8 cellular contexts compared by ENCODE assay signal in the genomic region with DNA sequence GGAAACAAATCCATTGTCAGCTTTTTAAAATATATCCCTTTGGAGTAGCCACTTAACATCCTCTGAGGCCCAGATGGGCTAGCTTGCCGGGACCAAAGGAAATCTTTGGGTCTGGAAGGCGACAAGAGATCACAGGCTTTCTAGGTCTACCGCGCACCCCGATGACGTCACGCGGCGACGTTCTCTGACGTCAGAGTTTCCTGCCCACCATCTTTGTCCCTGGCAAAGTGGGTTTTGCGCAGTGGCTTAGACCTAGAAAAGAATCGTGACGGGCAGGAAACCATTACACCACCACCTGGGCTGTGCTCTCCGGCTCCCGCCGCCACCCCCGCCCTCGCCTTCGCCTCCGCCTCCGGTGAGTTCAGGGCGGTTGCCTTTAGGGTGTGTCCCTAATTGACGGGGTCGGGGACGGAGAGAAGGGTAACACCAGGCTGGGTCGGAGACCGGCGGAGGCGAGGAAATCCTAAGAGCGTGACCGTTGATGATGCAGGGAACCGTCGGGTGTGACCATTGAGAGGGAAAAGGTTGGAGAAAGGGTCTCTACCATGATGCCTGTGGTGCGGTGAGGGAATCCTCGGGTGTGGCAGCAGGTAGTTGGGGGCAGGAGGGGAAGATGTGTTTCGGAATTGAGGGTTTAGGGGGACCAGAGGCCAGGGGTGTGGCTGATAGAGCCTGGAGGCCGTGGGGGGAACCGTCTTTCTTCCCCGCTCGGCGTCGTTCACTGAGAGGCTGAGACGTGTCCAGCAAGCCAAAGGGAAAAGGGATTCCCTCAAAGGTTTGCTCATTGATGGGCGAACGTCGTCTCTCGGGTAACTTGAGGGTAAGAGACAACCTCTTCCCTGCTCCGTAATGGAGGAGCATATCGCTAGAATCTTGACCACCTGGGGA. TPM values are rescaled to one million over a fixed set of nuclear protein-coding genes. Genes with fewer than 3 reads are reported as not detected.
DNase-seq lines count a peak whose midpoint lies in the region; ATAC-seq lines count a peak whose summit lies in the region.

TSS of gene AP2B1 (plus strand) at position 249 of the 888 bp plus-strand sequence. CDS start 6,709 bp downstream, outside the sequence.

- intact Hi-C loops in activated T-helper 1 cell treated with anti-CD3 and anti-CD28 coated beads, Interleukin-12 subunit alpha, Interleukin-12 subunit beta, Interleukin-2, Interleukin-4 antibody, amounts not matched to agents 30 ng/mL and 10 ng/mL and 1 ng/mL, durations not matched to agents 14 hours and 24 hours and 36 hours (cut with micrococcal nuclease), result loop anchor here (1.0 to 5.0 kb wide), 9 partner anchors 9 to 415 kb away; partner anchors contain the start of genes PEX12, SLFN12L, SLFN13 and TAF15

- DNase-seq in DMS79 treated with DMSO at 0.1 percent for 48 hours (lab: John Stamatoyannopoulos, UW) (peak; percentile 95), Kasumi-1 (lab: John Stamatoyannopoulos, UW) (peak; percentile 88 to 89), RPMI7951 (ENCODE audit: low read depth) (peak; percentile 90), fibroblast of gingiva (ENCODE audit: low read depth) (peak; percentile 97), naive B cell (peak; percentile 97)
- peak; percentile 96 for DNase-seq in activated T-helper 1 cell treated with anti-CD3 and anti-CD28 coated beads, Interleukin-12 subunit alpha, Interleukin-12 subunit beta, Interleukin-2, Interleukin-4 antibody, amounts not matched to agents 30 ng/mL and 10 ng/mL and 1 ng/mL, durations not matched to agents 14 hours and 24 hours and 36 hours (ENCODE audit: low spot score)

- ATAC-seq in GM21825 (IDR thresholded peaks at IDR 0.05; ENCODE audit: unreplicated experiment), result peak; percentile 86
- peak; percentile 97 for ATAC-seq in naive B cell (ENCODE audit: low read depth in 2 of 2)
- peak; percentile 98 for ATAC-seq in stimulated activated memory B cell treated with anti-CD40 and anti-IgM and Interleukin-4, amounts not matched to agents 10 μg/mL and 1 μg/mL and 100 μg/mL, for 72 hours

- peaks cover 3% of the 10 kb centered on the region for H3K27me3 Mint-ChIP-seq in activated T-helper 1 cell treated with anti-CD3 and anti-CD28 coated beads, Interleukin-12 subunit alpha, Interleukin-12 subunit beta, Interleukin-2, Interleukin-4 antibody, amounts not matched to agents 30 ng/mL and 10 ng/mL and 1 ng/mL, durations not matched to agents 14 hours and 24 hours and 36 hours (ENCODE audit: insufficient read depth)
- H3K27me3 Mint-ChIP-seq in naive B cell, result peaks cover 0 to 17% (median 7%) of the 10 kb centered on the region in 3 donors
- H3K27me3 Mint-ChIP-seq in stimulated activated memory B cell treated with anti-CD40 and anti-IgM and Interleukin-4, amounts not matched to agents 10 μg/mL and 1 μg/mL and 100 μg/mL, for 72 hours, result no peaks in the 10 kb centered on the region

- H3K4me3 Mint-ChIP-seq in activated T-helper 1 cell treated with anti-CD3 and anti-CD28 coated beads, Interleukin-12 subunit alpha, Interleukin-12 subunit beta, Interleukin-2, Interleukin-4 antibody, amounts not matched to agents 30 ng/mL and 10 ng/mL and 1 ng/mL, durations not matched to agents 14 hours and 24 hours and 36 hours, result peak within 1 kb of the TSS; percentile 94
- H3K4me3 Mint-ChIP-seq in naive B cell, result peak within 1 kb of the TSS; percentile 90 to 100 (median 98)
- H3K4me3 Mint-ChIP-seq in stimulated activated memory B cell treated with anti-CD40 and anti-IgM and Interleukin-4, amounts not matched to agents 10 μg/mL and 1 μg/mL and 100 μg/mL, for 72 hours, result peak within 1 kb of the TSS; percentile 91

- peaks cover 3% of the 10 kb centered on the region for H3K36me3 Mint-ChIP-seq in activated T-helper 1 cell treated with anti-CD3 and anti-CD28 coated beads, Interleukin-12 subunit alpha, Interleukin-12 subunit beta, Interleukin-2, Interleukin-4 antibody, amounts not matched to agents 30 ng/mL and 10 ng/mL and 1 ng/mL, durations not matched to agents 14 hours and 24 hours and 36 hours (ENCODE audit: low read depth)
- peaks cover 0 to 7% of the 10 kb centered on the region in 2 donors for H3K36me3 Mint-ChIP-seq in naive B cell
- peaks cover 6% of the 10 kb centered on the region for H3K36me3 Mint-ChIP-seq in stimulated activated memory B cell treated with anti-CD40 and anti-IgM and Interleukin-4, amounts not matched to agents 10 μg/mL and 1 μg/mL and 100 μg/mL, for 72 hours

- peak within 1 kb of the TSS; percentile 96 for H3K27ac Mint-ChIP-seq in activated T-helper 1 cell treated with anti-CD3 and anti-CD28 coated beads, Interleukin-12 subunit alpha, Interleukin-12 subunit beta, Interleukin-2, Interleukin-4 antibody, amounts not matched to agents 30 ng/mL and 10 ng/mL and 1 ng/mL, durations not matched to agents 14 hours and 24 hours and 36 hours
- H3K27ac Mint-ChIP-seq in naive B cell, result peak within 1 kb of the TSS; percentile 95 to 99 (median 98)
- H3K27ac Mint-ChIP-seq in stimulated activated memory B cell treated with anti-CD40 and anti-IgM and Interleukin-4, amounts not matched to agents 10 μg/mL and 1 μg/mL and 100 μg/mL, for 72 hours, result peak within 1 kb of the TSS; percentile 98

- H3K4me1 Mint-ChIP-seq in activated T-helper 1 cell treated with anti-CD3 and anti-CD28 coated beads, Interleukin-12 subunit alpha, Interleukin-12 subunit beta, Interleukin-2, Interleukin-4 antibody, amounts not matched to agents 30 ng/mL and 10 ng/mL and 1 ng/mL, durations not matched to agents 14 hours and 24 hours and 36 hours (ENCODE audit: low read depth), result peaks cover 38% of the 10 kb centered on the region
- peaks cover 14 to 43% (median 26%) of the 10 kb centered on the region in 3 donors for H3K4me1 Mint-ChIP-seq in naive B cell
- H3K4me1 Mint-ChIP-seq in stimulated activated memory B cell treated with anti-CD40 and anti-IgM and Interleukin-4, amounts not matched to agents 10 μg/mL and 1 μg/mL and 100 μg/mL, for 72 hours, result peaks cover 39% of the 10 kb centered on the region

- no peaks in the 10 kb centered on the region for H3K9me3 Mint-ChIP-seq in activated T-helper 1 cell treated with anti-CD3 and anti-CD28 coated beads, Interleukin-12 subunit alpha, Interleukin-12 subunit beta, Interleukin-2, Interleukin-4 antibody, amounts not matched to agents 30 ng/mL and 10 ng/mL and 1 ng/mL, durations not matched to agents 14 hours and 24 hours and 36 hours
- no peaks in the 10 kb centered on the region for H3K9me3 Mint-ChIP-seq in naive B cell
- no peaks in the 10 kb centered on the region for H3K9me3 Mint-ChIP-seq in stimulated activated memory B cell treated with anti-CD40 and anti-IgM and Interleukin-4, amounts not matched to agents 10 μg/mL and 1 μg/mL and 100 μg/mL, for 72 hours

RNA-seq across cellular contexts. Expression of gene AP2B1, which starts in this region (rescaled TPM):
- total RNA-seq in RPMI7951 (2014; rRNA removed; shearing (Covaris generic)), result 47.2 and 64.0 TPM in 2 replicates
- 156 and 167 TPM in 2 replicates for total RNA-seq in activated T-helper 1 cell treated with anti-CD3 and anti-CD28 coated beads, Interleukin-12 subunit alpha, Interleukin-12 subunit beta, Interleukin-2, Interleukin-4 antibody, amounts not matched to agents 30 ng/mL and 10 ng/mL and 1 ng/mL, durations not matched to agents 14 hours and 24 hours and 36 hours
- polyA plus RNA-seq in naive B cell (ENCODE audit: low read depth in 6 of 6), result 10 to 100 TPM; 34.1 to 52.1 (median 40.8) TPM

Comparison
In these comparisons a context has a peak if more than half of its experiments do, and no peak if none do; other contexts are left out.
1. Peak in every context shown above with its lines: DNase-seq and ATAC-seq.